In the genomic region with DNA sequence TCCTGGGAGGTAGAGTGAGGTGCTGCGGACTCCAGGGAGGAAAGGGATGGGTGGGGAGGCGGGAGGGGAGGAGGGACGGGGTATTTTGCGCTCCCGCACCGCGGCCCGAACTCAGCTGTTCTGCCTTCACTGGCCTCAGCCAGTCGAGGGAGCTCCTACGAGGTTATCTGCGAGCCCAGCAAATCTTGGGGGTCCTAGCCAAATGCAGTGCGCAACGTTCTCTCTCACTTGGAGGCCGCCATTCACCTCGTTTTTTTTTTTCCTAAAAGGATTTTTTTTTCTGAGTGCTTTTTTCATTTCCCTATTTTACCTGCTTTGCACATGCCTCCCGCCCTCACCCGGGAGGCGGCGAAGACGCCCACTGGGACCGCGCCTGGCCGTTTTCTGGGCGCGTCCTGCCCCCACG, we compare ENCODE assay signal across 8 cellular contexts. TPM values are rescaled to one million over a fixed set of nuclear protein-coding genes. Genes with fewer than 3 reads are reported as not detected.
A peak's percentile ranks its signal among the peaks of the same experiment; 100 is the strongest.
DNase-seq lines count a peak whose midpoint lies in the region; ATAC-seq and TF ChIP-seq lines count a peak whose summit lies in the region.

No MANE protein-coding gene starts in this region.

- DNase-seq in cardiac muscle cell (ENCODE audit: low read depth in 1 of 2, low spot score in 1 of 2) (peak in 1 of 2 donors; percentile 20), Right ventricle myocardium superior (no peak), immature natural killer cell (peak in 1 of 3 donors; percentile 10), EL (no peak)
- DNase-seq in activated CD4-positive, CD25-positive, alpha-beta regulatory T cell (lab: John Stamatoyannopoulos, UW) = no peak

- TF ChIP-seq CTCF in cardiac muscle cell (IDR thresholded peaks at IDR 0.05; ENCODE audit: low read depth, low read length) = no peak

- H3K4me3 ChIP-seq in cardiac muscle cell (peak overlapping the region; percentile 56), thymus (ENCODE audit: low read length) (peak overlapping the region; percentile 77)

- peaks cover 47% of the 10 kb centered on the region for H3K4me1 Mint-ChIP-seq in activated naive CD4-positive, alpha-beta T cell treated with anti-CD3 and anti-CD28 coated beads, Interleukin-2, amount 50 U/mL, for 24 hours
- H3K4me1 Mint-ChIP-seq in immature natural killer cell = peaks cover 52 to 54% of the 10 kb centered on the region in 2 donors

- 2% methylated on average over 26 of the region's 26 CpGs for WGBS in thymus

- H3K36me3 ChIP-seq in cardiac muscle cell = peaks cover 5% of the 10 kb centered on the region
- H3K36me3 ChIP-seq in thymus (ENCODE audit: control insufficient read depth, insufficient read depth) = peaks cover 11% of the 10 kb centered on the region

- H3K9me3 Mint-ChIP-seq in activated naive CD4-positive, alpha-beta T cell treated with anti-CD3 and anti-CD28 coated beads, Interleukin-2, amount 50 U/mL, for 24 hours = no peaks in the 10 kb centered on the region
- no peaks in the 10 kb centered on the region for H3K9me3 Mint-ChIP-seq in immature natural killer cell

- H3K4me3 Mint-ChIP-seq in activated naive CD4-positive, alpha-beta T cell treated with anti-CD3 and anti-CD28 coated beads, Interleukin-2, amount 50 U/mL, for 24 hours = peak overlapping the region; percentile 87
- H3K4me3 Mint-ChIP-seq in immature natural killer cell = peak overlapping the region; percentile 83 to 96 (median 85)

- H3K27ac Mint-ChIP-seq in activated naive CD4-positive, alpha-beta T cell treated with anti-CD3 and anti-CD28 coated beads, Interleukin-2, amount 50 U/mL, for 24 hours = peak overlapping the region; percentile 41
- no peak overlapping the region for H3K27ac Mint-ChIP-seq in immature natural killer cell

- peaks cover 6% of the 10 kb centered on the region for H3K36me3 Mint-ChIP-seq in activated naive CD4-positive, alpha-beta T cell treated with anti-CD3 and anti-CD28 coated beads, Interleukin-2, amount 50 U/mL, for 24 hours
- peaks cover 0 to 2% (median 2%) of the 10 kb centered on the region in 3 donors for H3K36me3 Mint-ChIP-seq in immature natural killer cell

- H3K27me3 ChIP-seq in cardiac muscle cell (peaks cover 53% of the 10 kb centered on the region), thymus (ENCODE audit: control insufficient read depth, insufficient read depth) (peaks cover 46% of the 10 kb centered on the region)

- intact Hi-C loops in Right ventricle myocardium superior (cut with DNase I) = loop anchor here (5.0 to 10.0 kb wide), 2 partner anchors 308 to 545 kb away; no protein-coding TSS in a partner anchor

- H3K9me3 ChIP-seq in cardiac muscle cell (ENCODE audit: low read depth) (no peaks in the 10 kb centered on the region), thymus (ENCODE audit: control insufficient read depth) (no peaks in the 10 kb centered on the region)

- no peak overlapping the region for H3K27ac ChIP-seq in cardiac muscle cell
- peak overlapping the region; percentile 83 for H3K27ac ChIP-seq in thymus (ENCODE audit: low read depth)

- ATAC-seq in Right ventricle myocardium superior (ENCODE audit: poor library complexity) = no peak
- no peak for ATAC-seq in HG03457 (IDR thresholded peaks at IDR 0.05; ENCODE audit: unreplicated experiment)

- H3K4me1 ChIP-seq in cardiac muscle cell (ENCODE audit: low read depth) (peaks cover 16% of the 10 kb centered on the region), thymus (ENCODE audit: control insufficient read depth, insufficient read depth, low read length) (peaks cover 19% of the 10 kb centered on the region)

- peaks cover 12% of the 10 kb centered on the region for H3K27me3 Mint-ChIP-seq in activated naive CD4-positive, alpha-beta T cell treated with anti-CD3 and anti-CD28 coated beads, Interleukin-2, amount 50 U/mL, for 24 hours
- H3K27me3 Mint-ChIP-seq in immature natural killer cell (ENCODE audit: low read depth in 3 of 3) = peaks cover 28 to 56% (median 44%) of the 10 kb centered on the region in 3 donors

RNA-seq across cellular contexts. Expression of gene BCL2L11, which starts 0.9 kb away (rescaled TPM):
- 17.3 and 32.9 TPM in 2 replicates for total RNA-seq in cardiac muscle cell
- 9.1 and 24.4 TPM in 2 replicates for polyA plus RNA-seq in cardiac muscle cell
- total RNA-seq in Right ventricle myocardium superior = 10.8 TPM
- 1 to 10 TPM; 2.0 to 5.4 (median 4.8) TPM for polyA plus RNA-seq in immature natural killer cell
- 47.6 TPM for polyA plus RNA-seq in thymus
